Comparison of ENCODE assay signal across 33 cellular contexts in genomic region chrX:85998954-85999353, GRCh38.
"Had no signal": no experiment of that assay in that cellular context is flagged by ENCODE, and none has a peak within 500 bp of the region (broad histone marks: within the 10 kb centered on the region; RNA-seq: fewer than 3 reads in every experiment).

No MANE protein-coding gene starts in this region.

- H3K4me3 ChIP-seq: MG63, PC-9, SJCRH30, SK-N-MC had no signal

- H2AFZ ChIP-seq: PC-9 had no signal

- H3K4me1 ChIP-seq: SJCRH30 had no signal

- H3K27ac ChIP-seq: PC-9, RWPE1, SJCRH30, SK-N-MC had no signal

- DNase-seq: MG63, NCI-H1048, NCI-H1092 treated with DMSO at 0.1 percent for 48 hours, NCI-H1105 treated with DMSO at 0.1 percent for 48 hours, NCI-H1436, NCI-H146, NCI-H1694, NCI-H187, NCI-H1930, NCI-H2029 treated with DMSO at 0.1 percent for 48 hours, NCI-H2081 treated with DMSO at 0.1 percent for 48 hours, NCI-H2107, NCI-H2171, NCI-H226, NCI-H446 treated with DMSO at 0.1 percent for 48 hours, NCI-H510A, NCI-H524, NCI-H526, NCI-H69, NCI-H748 treated with DMSO at 0.1 percent for 48 hours, NCI-H82, PC-9, SHP77, SIG-M5, SJCRH30, SW 1271, T-helper 1 cell had no signal

- H3K27me3 ChIP-seq: MG63, SJCRH30 had no signal

- FAIRE-seq: RCC 7860 had no signal

- H3K36me3 ChIP-seq: MG63, SJCRH30 had no signal

- ATAC-seq: Panc1, Right ventricle myocardium inferior, SK-N-SH treated with all-trans-retinoic acid at 6 μM for 48 hours had no signal

- H3K9me3 ChIP-seq: MG63, SJCRH30 had no signal

- H3K4me2 ChIP-seq: PC-9 had no signal
